ENCODE assay signal across 1 cellular context in genomic region chr15:81113204-81113657, GRCh38.
TF ChIP-seq lines count a peak whose summit lies in the region.

No MANE protein-coding gene starts in this region.

TF ChIP-seq in IMR-90, 13 proteins besides CTCF, POLR2A, EP300 and RAD21:
- TF ChIP-seq RFX5 (IDR thresholded peaks at IDR 0.05; ENCODE audit: low read depth, low read length) (no peak), NFE2L2 (IDR thresholded peaks at IDR 0.05; ENCODE audit: low read depth, low read length) (no peak), MAFK (IDR thresholded peaks at IDR 0.05; ENCODE audit: low read depth, low read length) (no peak), ELK1 (IDR thresholded peaks at IDR 0.05; ENCODE audit: borderline replicate concordance, low read depth, low read length) (no peak), SMC3 (IDR thresholded peaks at IDR 0.05; ENCODE audit: low read depth, low read length) (no peak), BHLHE40 (IDR thresholded peaks at IDR 0.05; ENCODE audit: low read depth, low read length) (no peak), CHD1 (IDR thresholded peaks at IDR 0.05; ENCODE audit: low read depth, low read length) (no peak), MAZ (IDR thresholded peaks at IDR 0.05; ENCODE audit: borderline replicate concordance, low read depth, low read length) (no peak), RCOR1 (IDR thresholded peaks at IDR 0.05; ENCODE audit: insufficient replicate concordance, low read length) (no peak), USF2 (IDR thresholded peaks at IDR 0.05; ENCODE audit: low read depth, low read length) (no peak)
